Comparison of ENCODE assay signal across 8 cellular contexts in genomic region chr22:20532256-20532993, GRCh38. TPM values are rescaled to one million over a fixed set of nuclear protein-coding genes. Genes with fewer than 3 reads are reported as not detected.
DNase-seq lines count a peak whose midpoint lies in the region; ATAC-seq, FAIRE-seq and TF ChIP-seq lines count a peak whose summit lies in the region.

No MANE protein-coding gene starts in this region.

- WGBS in trophoblast cell (ENCODE audit: extremely low coverage, insufficient coverage, insufficient read length) = no CpG with 5 or more reads among the region's 10 CpGs
- WGBS in pancreas, 2 donors = 83 to 85% methylated on average over 10 of the region's 10 CpGs

- H3K14ac ChIP-seq in trophoblast cell (ENCODE audit: low read length) = peak overlapping the region; percentile 41

- peak overlapping the region; percentile 6 for H2BK5ac ChIP-seq in trophoblast cell (ENCODE audit: low read depth, low read length, poor library complexity)

- H3K9ac ChIP-seq in BLaER1 treated with 17β-estradiol and CSF1 and Interleukin-3, amounts not matched to agents 10 nM and 100 nM = peak overlapping the region in 6 of 11 experiments; percentile 3 to 45 (median 26); a peak in 3 of 22 replicates
- no peak overlapping the region for H3K9ac ChIP-seq in trophoblast cell (ENCODE audit: low read length)

- peaks cover 93 to 99% (median 99%) of the 10 kb centered on the region in 11 experiments for H4K20me1 ChIP-seq in BLaER1 treated with 17β-estradiol and CSF1 and Interleukin-3, amounts not matched to agents 10 nM and 100 nM

- ATAC-seq in pancreas = no peak

- peak; percentile 31 for DNase-seq in RCC 7860 (ENCODE audit: low spot score)
- DNase-seq in epithelial cell of prostate (ENCODE audit: low read depth, low spot score) = no peak
- no peak for DNase-seq in trophoblast cell
- DNase-seq in cerebellar cortex (ENCODE audit: low spot score) = no peak
- no peak for DNase-seq in pancreas
- no peak for DNase-seq in MG63
- DNase-seq in dermis blood vessel endothelial cell = no peak

- H3K27ac ChIP-seq in BLaER1 treated with 17β-estradiol and CSF1 and Interleukin-3, amounts not matched to agents 10 nM and 100 nM = peak overlapping the region in 8 of 11 experiments; percentile 5 to 35 (median 24); a peak in 6 of 22 replicates
- H3K27ac ChIP-seq in epithelial cell of prostate (peak overlapping the region; percentile 98), trophoblast cell (ENCODE audit: low read depth, low read length) (peak overlapping the region; percentile 95), pancreas (peak overlapping the region in 2 of 4 donors; percentile 20 to 57)

- no peak for TF ChIP-seq CTCF in pancreas (IDR thresholded peaks at IDR 0.05)

- no peaks in the 10 kb centered on the region for H3K27me3 ChIP-seq in BLaER1 treated with 17β-estradiol and CSF1 and Interleukin-3, amounts not matched to agents 10 nM and 100 nM
- H3K27me3 ChIP-seq in trophoblast cell (ENCODE audit: insufficient read depth, low read length) (no peaks in the 10 kb centered on the region), pancreas (no peaks in the 10 kb centered on the region), MG63 (no peaks in the 10 kb centered on the region)

- peaks cover 22% of the 10 kb centered on the region for H3K79me1 ChIP-seq in trophoblast cell (ENCODE audit: low read length)

- H3K9me3 ChIP-seq in BLaER1 treated with 17β-estradiol and CSF1 and Interleukin-3, amounts not matched to agents 10 nM and 100 nM (replicated peaks in 1 of 11) = no peaks in the 10 kb centered on the region
- no peaks in the 10 kb centered on the region for H3K9me3 ChIP-seq in trophoblast cell (ENCODE audit: insufficient read depth, low read depth, low read length)
- H3K9me3 ChIP-seq in pancreas = no peaks in the 10 kb centered on the region
- no peaks in the 10 kb centered on the region for H3K9me3 ChIP-seq in MG63

- H4K8ac ChIP-seq in trophoblast cell (ENCODE audit: low read depth, low read length) = no peak overlapping the region

- peaks cover 47 to 78% (median 68%) of the 10 kb centered on the region in 10 experiments for H3K4me1 ChIP-seq in BLaER1 treated with 17β-estradiol and CSF1 and Interleukin-3, amounts not matched to agents 10 nM and 100 nM
- H3K4me1 ChIP-seq in trophoblast cell (ENCODE audit: control insufficient read depth in 1 of 2, insufficient read depth in 2 of 2, low read length in 2 of 2) (peaks cover 57 to 58% of the 10 kb centered on the region in 2 experiments), pancreas (no peaks in the 10 kb centered on the region)

- peak overlapping the region; percentile 14 for H3K4ac ChIP-seq in trophoblast cell (ENCODE audit: low read depth, low read length)

- FAIRE-seq in RCC 7860 (lab: Jason Lieb, UNC) (no peak), pancreas (lab: Jason Lieb, UNC) (no peak)

- peak overlapping the region; percentile 27 for H3K18ac ChIP-seq in trophoblast cell (ENCODE audit: low read length)

- peak overlapping the region; percentile 0 for H2BK12ac ChIP-seq in trophoblast cell (ENCODE audit: low read length)

- peaks cover 31% of the 10 kb centered on the region for H3K79me2 ChIP-seq in trophoblast cell (ENCODE audit: control insufficient read depth, insufficient read depth, low read length, poor library complexity)

- H4K91ac ChIP-seq in trophoblast cell (ENCODE audit: low read depth, low read length) = peak overlapping the region; percentile 45

- H4K12ac ChIP-seq in trophoblast cell (ENCODE audit: low read depth, low read length) = no peak overlapping the region

- no peak overlapping the region for H3K23ac ChIP-seq in trophoblast cell (ENCODE audit: low read length)

- peak overlapping the region in 6 of 11 experiments; percentile 5 to 32 (median 18); a peak in 5 of 22 replicates for H3K4me2 ChIP-seq in BLaER1 treated with 17β-estradiol and CSF1 and Interleukin-3, amounts not matched to agents 10 nM and 100 nM
- no peak overlapping the region for H3K4me2 ChIP-seq in trophoblast cell (ENCODE audit: low read length)

- H2BK120ac ChIP-seq in trophoblast cell (ENCODE audit: insufficient read depth, low read length, poor library complexity) = peak overlapping the region; percentile 45

- peak overlapping the region; percentile 2 for H2AK5ac ChIP-seq in trophoblast cell (ENCODE audit: low read length)

- H3K36me3 ChIP-seq in BLaER1 treated with 17β-estradiol and CSF1 and Interleukin-3, amounts not matched to agents 10 nM and 100 nM = peaks cover 74 to 91% (median 87%) of the 10 kb centered on the region in 11 experiments
- H3K36me3 ChIP-seq in trophoblast cell (ENCODE audit: control insufficient read depth in 1 of 2, insufficient read depth in 2 of 2, low read length in 2 of 2) = peaks cover 27 to 29% of the 10 kb centered on the region in 2 experiments
- peaks cover 0 to 3% (median 0%) of the 10 kb centered on the region in 3 donors for H3K36me3 ChIP-seq in pancreas
- peaks cover 56% of the 10 kb centered on the region for H3K36me3 ChIP-seq in MG63

- H3K4me3 ChIP-seq in BLaER1 treated with 17β-estradiol and CSF1 and Interleukin-3, amounts not matched to agents 10 nM and 100 nM = no peak overlapping the region
- no peak overlapping the region for H3K4me3 ChIP-seq in trophoblast cell (ENCODE audit: low read depth, low read length)
- no peak overlapping the region for H3K4me3 ChIP-seq in pancreas
- no peak overlapping the region for H3K4me3 ChIP-seq in MG63

- intact Hi-C loops in pancreas (cut with DNase I) = no loop called here

- no peak overlapping the region for H2AFZ ChIP-seq in trophoblast cell (ENCODE audit: insufficient read depth, low read length, poor library complexity)

RNA-seq across cellular contexts. Expression of gene MED15, which starts 25.0 kb away (rescaled TPM):
- 85.5 and 85.6 TPM in 2 replicates for polyA plus RNA-seq in trophoblast cell (2013)
- total RNA-seq in pancreas (10 to 100 TPM; 27.1 to 47.9 (median 35.4) TPM), dermis blood vessel endothelial cell (33.0 and 37.8 TPM in 2 replicates)
- 10 to 100 TPM; 61.0 to 61.7 TPM for polyA plus RNA-seq in pancreas
- 17.2 and 34.0 TPM in 2 replicates for total RNA-seq in MG63 (2014; rRNA removed; shearing (Covaris generic); ENCODE audit: low replicate concordance)

RNA-seq across cellular contexts. Expression of gene KLHL22, which starts 36.8 kb away (rescaled TPM):
- polyA plus RNA-seq in trophoblast cell (2013) = 9.3 and 10.9 TPM in 2 replicates
- 10 to 100 TPM in 4 of 6 donors, 1 to 10 TPM in 2; 9.9 to 15.0 (median 12.4) TPM for total RNA-seq in pancreas
- 10 to 100 TPM; 22.2 to 22.9 TPM for polyA plus RNA-seq in pancreas
- total RNA-seq in MG63 (2014; rRNA removed; shearing (Covaris generic); ENCODE audit: low replicate concordance) = 29.1 and 36.0 TPM in 2 replicates
- 19.5 and 28.1 TPM in 2 replicates for total RNA-seq in dermis blood vessel endothelial cell
